Comparison of ENCODE assay signal across 19 cellular contexts in the genomic region with DNA sequence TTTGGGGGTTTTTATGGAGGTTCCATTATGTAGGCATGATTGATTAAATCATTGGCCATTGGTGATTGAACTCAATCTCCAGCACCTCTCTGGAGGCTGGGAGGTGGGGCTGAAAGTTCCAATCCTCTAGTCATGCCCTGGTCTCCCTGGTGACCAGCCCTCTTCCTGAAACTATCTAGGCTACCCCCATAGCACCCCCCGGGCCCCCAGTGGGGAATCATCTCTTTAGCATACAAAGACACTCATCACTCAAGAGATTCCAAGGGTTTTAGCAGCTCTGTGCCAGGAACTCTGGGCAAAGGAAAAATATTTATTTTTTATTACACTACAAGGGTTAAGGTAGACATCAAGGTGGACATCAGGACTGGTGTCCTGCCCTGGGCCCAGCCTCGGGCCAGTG. TPM values are rescaled to one million over a fixed set of nuclear protein-coding genes. Genes with fewer than 3 reads are reported as not detected.
DNase-seq lines count a peak whose midpoint lies in the region; ATAC-seq and TF ChIP-seq lines count a peak whose summit lies in the region.
"Had no signal": no experiment of that assay in that cellular context is flagged by ENCODE, and none has a peak within 500 bp of the region (broad histone marks: within the 10 kb centered on the region; RNA-seq: fewer than 3 reads in every experiment).

No MANE protein-coding gene starts in this region.

- H3K4me3 Mint-ChIP-seq in CD8-positive, alpha-beta T cell: no peak overlapping the region
- no peak overlapping the region for H3K4me3 Mint-ChIP-seq in central memory CD8-positive, alpha-beta T cell
- H3K4me3 Mint-ChIP-seq in chondrocyte (ENCODE audit: unreplicated experiment): no peak overlapping the region
- H3K4me3 Mint-ChIP-seq: CD14-positive monocyte; CD4-positive, alpha-beta memory T cell had no signal

- peak overlapping the region; percentile 45 for H3K27ac Mint-ChIP-seq in CD8-positive, alpha-beta T cell
- peak overlapping the region; percentile 17 for H3K27ac Mint-ChIP-seq in central memory CD8-positive, alpha-beta T cell (ENCODE audit: low read depth)
- no peak overlapping the region for H3K27ac Mint-ChIP-seq in chondrocyte (ENCODE audit: unreplicated experiment)

- no peaks in the 10 kb centered on the region for H3K9me3 ChIP-seq in CD8-positive, alpha-beta T cell (ENCODE audit: low read length)
- peaks cover 10% of the 10 kb centered on the region for H3K9me3 ChIP-seq in mesodermal cell (ENCODE audit: control insufficient read depth, low read length)
- H3K9me3 ChIP-seq: BLaER1 had no signal

- intact Hi-C loops in CD8-positive, alpha-beta T cell (cut with DNase I, micrococcal nuclease): no loop called here

- no peaks in the 10 kb centered on the region for H3K4me1 Mint-ChIP-seq in CD8-positive, alpha-beta T cell (ENCODE audit: low read depth)
- H3K4me1 Mint-ChIP-seq in central memory CD8-positive, alpha-beta T cell: no peaks in the 10 kb centered on the region
- H3K4me1 Mint-ChIP-seq in chondrocyte (ENCODE audit: low read depth): peaks cover 2% of the 10 kb centered on the region
- H3K4me1 Mint-ChIP-seq: CD4-positive, alpha-beta memory T cell had no signal

- no peaks in the 10 kb centered on the region for H3K27me3 ChIP-seq in CD8-positive, alpha-beta T cell (ENCODE audit: insufficient read depth, low read length)
- H3K27me3 ChIP-seq in H7 (ENCODE audit: control insufficient read depth, insufficient read depth, low read length): no peaks in the 10 kb centered on the region
- H3K27me3 ChIP-seq: BLaER1 had no signal

- 100% methylated on average over 1 of the region's 2 CpGs for WGBS in mesodermal cell (ENCODE audit: insufficient coverage in 2 of 2), 2 experiments

- no peaks in the 10 kb centered on the region for H3K9me3 Mint-ChIP-seq in CD8-positive, alpha-beta T cell
- H3K9me3 Mint-ChIP-seq in central memory CD8-positive, alpha-beta T cell: no peaks in the 10 kb centered on the region
- no peaks in the 10 kb centered on the region for H3K9me3 Mint-ChIP-seq in chondrocyte (ENCODE audit: low read depth)
- H3K9me3 Mint-ChIP-seq: CD14-positive monocyte; CD4-positive, alpha-beta memory T cell had no signal

- H3K4me1 ChIP-seq in CD8-positive, alpha-beta T cell (ENCODE audit: insufficient read depth, low read length): no peaks in the 10 kb centered on the region
- H3K4me1 ChIP-seq in mesodermal cell (ENCODE audit: control insufficient read depth, insufficient read depth, low read length, poor library complexity, severe bottlenecking): peaks cover 54% of the 10 kb centered on the region

- no peak overlapping the region for H3K4me3 ChIP-seq in CD8-positive, alpha-beta T cell (ENCODE audit: low read depth, low read length)
- H3K4me3 ChIP-seq in mesodermal cell (ENCODE audit: extremely low read depth, insufficient read depth, low read length, poor library complexity, severe bottlenecking): no peak overlapping the region
- H3K4me3 ChIP-seq in H7 (ENCODE audit: insufficient read depth, low read depth, low read length): no peak overlapping the region
- H3K4me3 ChIP-seq: BLaER1, GM23248 had no signal

- peaks cover 23% of the 10 kb centered on the region for H3K36me3 ChIP-seq in CD8-positive, alpha-beta T cell (ENCODE audit: insufficient read depth, low read length)
- H3K36me3 ChIP-seq in mesodermal cell (ENCODE audit: control insufficient read depth, insufficient read depth, low read length) (peaks cover 51% of the 10 kb centered on the region), H7 (replicated peaks; ENCODE audit: control insufficient read depth, insufficient read depth, low read length) (peaks cover 4% of the 10 kb centered on the region; the same call in 1 of the 2 replicates)

- ATAC-seq in CD8-positive, alpha-beta T cell: no peak
- ATAC-seq in central memory CD8-positive, alpha-beta T cell (replicated peaks; ENCODE audit: extremely low read depth, poor library complexity, severe bottlenecking): no peak

- no peaks in the 10 kb centered on the region for H3K27me3 Mint-ChIP-seq in CD8-positive, alpha-beta T cell (ENCODE audit: low read depth)
- no peaks in the 10 kb centered on the region for H3K27me3 Mint-ChIP-seq in central memory CD8-positive, alpha-beta T cell
- no peaks in the 10 kb centered on the region for H3K27me3 Mint-ChIP-seq in chondrocyte (ENCODE audit: low read depth)
- H3K27me3 Mint-ChIP-seq: CD4-positive, alpha-beta memory T cell had no signal

- peaks cover 60% of the 10 kb centered on the region for H3K36me3 Mint-ChIP-seq in CD8-positive, alpha-beta T cell
- peaks cover 23% of the 10 kb centered on the region for H3K36me3 Mint-ChIP-seq in central memory CD8-positive, alpha-beta T cell (ENCODE audit: insufficient read depth)
- peaks cover 15% of the 10 kb centered on the region for H3K36me3 Mint-ChIP-seq in chondrocyte (ENCODE audit: low read depth)

- no peak overlapping the region for H3K27ac ChIP-seq in CD8-positive, alpha-beta T cell (ENCODE audit: low read depth, low read length)
- peak overlapping the region; percentile 45; the same call in 1 of the 2 replicates for H3K27ac ChIP-seq in RWPE1
- peak overlapping the region; percentile 43 for H3K27ac ChIP-seq in mesodermal cell (ENCODE audit: low read depth, low read length, severe bottlenecking)
- H3K27ac ChIP-seq: BLaER1, GM23248 had no signal

- CTCF ChIA-PET in CD8-positive, alpha-beta T cell (lab: Charles Lee): interaction anchor here (0.8 to 1.2 kb wide), 2 partner anchors 21 to 162 kb away, joined by 3 to 5 read pairs; no protein-coding TSS in a partner anchor
- CTCF ChIA-PET in RWPE1 (lab: Yijun Ruan, JAX): interaction anchor here (0.6 to 1.5 kb wide), 2 partner anchors 21 to 147 kb away, joined by 3 to 7 read pairs; no protein-coding TSS in a partner anchor

- DNase-seq in CD8-positive, alpha-beta T cell: no peak
- DNase-seq in RWPE1 (ENCODE audit: low spot score): no peak
- no peak for DNase-seq in central memory CD8-positive, alpha-beta T cell (ENCODE audit: low spot score in 2 of 2)
- no peak for DNase-seq in DMS79 (lab: John Stamatoyannopoulos, UW)
- DNase-seq in stimulated activated CD4-positive, alpha-beta T cell treated with anti-CD3 and anti-CD28 coated beads, Interleukin-4, amount 100 ng/mL, for 1 hour: no peak
- DNase-seq in chondrocyte (ENCODE audit: low spot score): no peak
- DNase-seq in H7: no peak
- DNase-seq: 8988T; CD4-positive, alpha-beta memory T cell; DMS 273 treated with DMSO at 0.1 percent for 48 hours; DMS53 had no signal

- TF ChIP-seq CTCF in CD8-positive, alpha-beta T cell (IDR thresholded peaks at IDR 0.05): no peak
- TF ChIP-seq CTCF in RWPE1 (conservative IDR thresholded peaks at IDR 0.05; ENCODE audit: low read depth): no peak
- TF ChIP-seq CTCF in chondrocyte (IDR thresholded peaks at IDR 0.05): no peak

- POLR2A ChIA-PET in CD8-positive, alpha-beta T cell (lab: Charles Lee): no interaction called here
- POLR2A ChIA-PET in RWPE1 (lab: Yijun Ruan, JAX; ENCODE audit: low non-redundant PET): interaction anchor here (1.3 kb wide), 1 partner anchor 12 kb away, joined by 3 read pairs; no protein-coding TSS in a partner anchor

RNA-seq across cellular contexts. Expression of gene SLC46A1, which starts 10.6 kb away (rescaled TPM):
- total RNA-seq in CD8-positive, alpha-beta T cell: under 1 TPM; 0.47 to 0.49 TPM
- polyA plus RNA-seq in mesodermal cell (2013, experiment 1 of 2): 6.4 TPM
- 5.6 TPM for polyA plus RNA-seq in mesodermal cell (2013, experiment 2 of 2)
- 12.7 to 13.2 TPM (median 13.0 TPM) in 3 replicates for total RNA-seq in chondrocyte
- total RNA-seq in H7 (2014; rRNA removed; shearing (Covaris generic)): 5.7 and 6.7 TPM in 2 replicates

RNA-seq across cellular contexts. Expression of gene SARM1, which starts 23.9 kb away (rescaled TPM):
- total RNA-seq in CD8-positive, alpha-beta T cell: 10 to 100 TPM; 12.9 to 13.9 TPM
- polyA plus RNA-seq in mesodermal cell (2013, experiment 1 of 2): 11.6 TPM
- polyA plus RNA-seq in mesodermal cell (2013, experiment 2 of 2): 14.1 TPM
- 22.2 to 24.1 TPM (median 23.0 TPM) in 3 replicates for total RNA-seq in chondrocyte
- 0.62 and 1.7 TPM in 2 replicates for total RNA-seq in H7 (2014; rRNA removed; shearing (Covaris generic))

RNA-seq across cellular contexts. Expression of gene VTN, which starts 25.3 kb away (rescaled TPM):
- total RNA-seq in CD8-positive, alpha-beta T cell: under 1 TPM; 0.25 to 0.49 TPM
- polyA plus RNA-seq in mesodermal cell (2013, experiment 1 of 2): 11.9 TPM
- polyA plus RNA-seq in mesodermal cell (2013, experiment 2 of 2): 15.0 TPM
- total RNA-seq in chondrocyte: 0.31 to 0.55 TPM (median 0.41 TPM) in 3 replicates
- 0.04 and 0.14 TPM in 2 replicates for total RNA-seq in H7 (2014; rRNA removed; shearing (Covaris generic))
- total RNA-seq: GM23248, H4 had no signal
- polyA plus RNA-seq: CD14-positive monocyte; CD4-positive, alpha-beta memory T cell had no signal

RNA-seq across cellular contexts. Expression of gene SEBOX, which starts 30.4 kb away (rescaled TPM):
- total RNA-seq in CD8-positive, alpha-beta T cell: not detected
- polyA plus RNA-seq in mesodermal cell (2013, experiment 1 of 2): not detected
- not detected for polyA plus RNA-seq in mesodermal cell (2013, experiment 2 of 2)
- not detected in 3 replicates for total RNA-seq in chondrocyte
- total RNA-seq in H7 (2014; rRNA removed; shearing (Covaris generic)): not detected in 2 replicates
- total RNA-seq: A673; CD4-positive, alpha-beta memory T cell; GM23248; H4; HepG2 had no signal
- polyA plus RNA-seq: AG04450; CD14-positive monocyte; CD4-positive, alpha-beta memory T cell; GM23248; HepG2 had no signal

RNA-seq across cellular contexts. Expression of gene POLDIP2, which starts 38.1 kb away (rescaled TPM):
- total RNA-seq in CD8-positive, alpha-beta T cell: 10 to 100 TPM; 26.8 to 27.5 TPM
- 59.9 TPM for polyA plus RNA-seq in mesodermal cell (2013, experiment 1 of 2)
- 56.7 TPM for polyA plus RNA-seq in mesodermal cell (2013, experiment 2 of 2)
- 70.1 to 70.8 TPM (median 70.4 TPM) in 3 replicates for total RNA-seq in chondrocyte
- 115 and 130 TPM in 2 replicates for total RNA-seq in H7 (2014; rRNA removed; shearing (Covaris generic))
